ENCODE assay signal across 8 cellular contexts in the genomic region with DNA sequence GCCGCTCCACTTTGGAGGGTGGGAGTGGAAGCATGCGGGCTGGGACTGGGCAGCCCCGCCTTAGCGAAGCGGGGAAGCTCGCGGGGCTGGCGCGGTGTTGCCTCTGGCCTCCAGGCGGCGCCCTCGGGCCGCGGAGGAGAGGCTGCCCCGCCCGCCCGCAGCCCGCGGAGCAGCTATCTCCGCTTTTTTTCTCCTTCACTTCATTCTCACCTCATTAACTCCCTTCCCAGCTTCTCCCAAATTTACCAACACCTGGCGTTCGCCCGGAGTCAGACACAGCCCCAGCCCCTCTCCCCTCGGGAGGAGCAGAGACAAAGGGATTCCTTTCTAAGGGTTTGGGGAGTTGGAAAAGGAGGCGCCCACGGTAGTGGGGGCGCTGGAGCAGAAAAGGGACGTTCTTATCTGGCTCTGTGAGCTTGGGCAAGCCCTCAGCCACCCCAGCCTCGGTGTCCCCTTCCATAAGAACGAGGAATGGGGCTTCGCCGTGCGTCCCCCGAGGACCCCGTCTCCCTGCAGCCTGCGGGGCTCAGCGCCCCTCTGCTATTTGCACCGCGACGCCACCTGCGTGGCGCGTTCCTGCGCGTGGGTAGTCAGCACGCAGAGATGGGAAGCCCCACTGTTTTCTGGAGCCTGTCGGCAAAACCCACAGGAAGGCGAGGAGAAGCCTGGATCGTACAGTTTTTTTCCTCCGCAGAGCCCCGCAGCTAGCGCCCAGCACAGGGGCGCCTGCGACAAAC. TPM values are rescaled to one million over a fixed set of nuclear protein-coding genes. Genes with fewer than 3 reads are reported as not detected.
DNase-seq lines count a peak whose midpoint lies in the region; ATAC-seq and TF ChIP-seq lines count a peak whose summit lies in the region.

No MANE protein-coding gene starts in this region.

- H3K79me2 ChIP-seq in MM.1S (ENCODE audit: low read length) = no peaks in the 10 kb centered on the region

- H3K9me3 ChIP-seq in MM.1S (replicated peaks; ENCODE audit: insufficient read depth, low read length) (no peaks in the 10 kb centered on the region), SJSA1 (replicated peaks) (no peaks in the 10 kb centered on the region)

- peak; percentile 64 for ATAC-seq in omental fat pad (ENCODE audit: low FRiP score)

- DNase-seq in AG09309 (ENCODE audit: low read depth) (no peak), GM19240 (ENCODE audit: insufficient read length, low spot score) (peak; percentile 87), MM.1S (peak; percentile 79), SJSA1 (ENCODE audit: low read depth in 1 of 2, low spot score in 2 of 2) (peak; percentile 52 to 65), globus pallidus (ENCODE audit: low spot score) (peak; percentile 67), omental fat pad (ENCODE audit: low spot score) (peak; percentile 50), superior temporal gyrus (ENCODE audit: extremely low spot score) (peak; percentile 75)
- peak; percentile 82 for DNase-seq in activated naive CD4-positive, alpha-beta T cell treated with Interleukin-2 at 50 U/mL for 16 hours

- no peak overlapping the region for H3K27ac ChIP-seq in MM.1S (ENCODE audit: low read length)
- no peak overlapping the region for H3K27ac ChIP-seq in SJSA1

- H3K9ac ChIP-seq in MM.1S (ENCODE audit: low read length) = peak overlapping the region; percentile 24; the same call in 1 of the 2 replicates

- H3K27me3 ChIP-seq in MM.1S (replicated peaks; ENCODE audit: insufficient read depth, low read length) (peaks cover 43% of the 10 kb centered on the region), SJSA1 (replicated peaks) (peaks cover 43% of the 10 kb centered on the region)

- H3K4me1 ChIP-seq in MM.1S (ENCODE audit: low read length) (0 out of 2 replicates have a peak, but pooled peaks cover 3% of the 10 kb centered on the region), SJSA1 (replicated peaks) (peaks cover 42% of the 10 kb centered on the region)

- H3K4me3 ChIP-seq in AG09309 (ENCODE audit: control insufficient read depth, low read depth, low read length) (peak overlapping the region; percentile 43), MM.1S (ENCODE audit: low read length) (peak overlapping the region; percentile 64), SJSA1 (peak overlapping the region; percentile 30; the same call in 1 of the 2 replicates)

- no peaks in the 10 kb centered on the region for H3K36me3 ChIP-seq in MM.1S (replicated peaks; ENCODE audit: insufficient read depth, low read length)
- no peaks in the 10 kb centered on the region for H3K36me3 ChIP-seq in SJSA1

- TF ChIP-seq CTCF in AG09309 (IDR thresholded peaks at IDR 0.05; ENCODE audit: control insufficient read depth, insufficient read depth, low read depth, low read length, missing control alignments) = peak; percentile 71
- peak; percentile 81 for TF ChIP-seq CTCF in MM.1S (IDR thresholded peaks at IDR 0.05; ENCODE audit: low read length)
- peak in 2 of 3 donors; percentile 74 to 98 for TF ChIP-seq CTCF in omental fat pad (IDR thresholded peaks at IDR 0.05)

- H3K4me2 ChIP-seq in MM.1S (ENCODE audit: low read depth, low read length) = peak overlapping the region; percentile 100

- no peaks in the 10 kb centered on the region for H3K9me2 ChIP-seq in MM.1S (replicated peaks; ENCODE audit: insufficient read depth, low read length)

- 0 out of 2 replicates have a peak, but pooled peaks cover 3% of the 10 kb centered on the region for H3F3A ChIP-seq in MM.1S (ENCODE audit: insufficient read depth, low read length)

- peak overlapping the region; percentile 91 for H2AFZ ChIP-seq in MM.1S (ENCODE audit: low read length)

- H4K20me1 ChIP-seq in MM.1S (ENCODE audit: insufficient read depth, low read length) = no peaks in the 10 kb centered on the region

RNA-seq across cellular contexts. Expression of a gene that starts 1.5 kb away (rescaled TPM):
- total RNA-seq in SJSA1 (2014; rRNA removed; shearing (Covaris generic)) = not detected in 2 replicates
- 100 to 1,000 TPM in 1 of 4 donors, 10 to 100 TPM in 3; 20.4 to 137 (median 39.1) TPM for total RNA-seq in omental fat pad

Comparison
In these comparisons a context has a peak if more than half of its experiments do, and no peak if none do; other contexts are left out.
1. RNA of a gene that starts 1.5 kb away (total RNA-seq): 20.4 to 137 TPM in omental fat pad; not detected in SJSA1; every median in the first group is over 10 times any median in the second.
2. Peak in every context shown above with its lines, with median percentiles within 50 percentile points of each other: H3K4me3 ChIP-seq and CTCF ChIP-seq.